Comparison of ENCODE assay signal across 16 cellular contexts in the genomic region with DNA sequence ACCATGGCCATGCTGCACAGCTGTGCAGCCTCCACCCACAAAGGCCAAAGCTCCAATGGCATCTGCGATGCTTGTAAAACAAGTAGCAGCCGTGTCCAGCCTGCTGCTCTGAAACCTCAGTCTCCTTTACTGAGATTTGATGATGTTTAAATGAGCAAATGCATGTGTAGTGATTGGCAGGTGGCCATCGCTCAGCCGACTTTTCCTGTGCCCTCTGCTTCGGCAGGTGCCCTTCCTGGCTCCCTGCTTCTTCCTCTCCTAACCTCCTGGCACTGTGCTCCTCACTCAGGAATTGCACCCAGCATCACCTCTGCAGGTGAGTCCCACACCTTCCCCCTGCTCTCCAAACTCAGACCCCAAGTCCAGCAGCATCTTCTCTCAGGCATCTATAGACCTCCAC.
"Had no signal": no experiment of that assay in that cellular context is flagged by ENCODE, and none has a peak within 500 bp of the region (broad histone marks: within the 10 kb centered on the region; RNA-seq: fewer than 3 reads in every experiment).

No MANE protein-coding gene starts in this region.

- H3K27ac Mint-ChIP-seq: activated naive CD8-positive, alpha-beta T cell; activated T-cell treated with anti-CD3 and anti-CD28 coated beads, Interleukin-2, amount 50 U/mL, for 72 hours; memory B cell had no signal

- H3K79me2 ChIP-seq: parathyroid adenoma had no signal

- H3K27ac ChIP-seq: colonic mucosa, heart left ventricle, left ventricle myocardium inferior, parathyroid adenoma, transverse colon, VCaP had no signal

- H3K4me3 Mint-ChIP-seq: activated naive CD8-positive, alpha-beta T cell; activated T-cell treated with anti-CD3 and anti-CD28 coated beads, Interleukin-2, amount 50 U/mL, for 72 hours; memory B cell had no signal

- H3K4me1 ChIP-seq: colonic mucosa, parathyroid adenoma had no signal

- ATAC-seq: activated T-cell treated with anti-CD3 and anti-CD28 coated beads, Interleukin-2, amount 50 U/mL, for 72 hours; sciatic nerve; stimulated activated naive CD8-positive, alpha-beta T cell treated with anti-CD3 and anti-CD28 coated beads, Interleukin-15, Interleukin-2, amounts not matched to agents 100 U/mL and 50 U/mL, for 24 hours had no signal

- H3K36me3 ChIP-seq: colonic mucosa, transverse colon had no signal

- DNase-seq: activated CD4-positive, alpha-beta T cell treated with anti-CD3 and anti-CD28 coated beads, Interleukin-2, amount 50 U/mL, for 4 hours; activated CD4-positive, CD25-positive, alpha-beta regulatory T cell treated with anti-CD3 and anti-CD28 coated beads, Interleukin-2, amount 50 U/mL, for 72 hours; activated T-cell treated with anti-CD3 and anti-CD28 coated beads, Interleukin-2, amount 50 U/mL, for 72 hours; colonic mucosa; left ventricle myocardium inferior; naive B cell; stimulated activated CD4-positive, alpha-beta T cell treated with anti-CD3 and anti-CD28 coated beads, Interleukin-1b, Interleukin-23, amount 100 ng/mL, for 48 hours; stimulated activated naive CD8-positive, alpha-beta T cell treated with anti-CD3 and anti-CD28 coated beads, Interleukin-15, Interleukin-2, amounts not matched to agents 100 U/mL and 50 U/mL, for 24 hours; transverse colon had no signal

- H3K27me3 Mint-ChIP-seq: activated naive CD8-positive, alpha-beta T cell; naive B cell had no signal

- H3K4me3 ChIP-seq: colonic mucosa, gastroesophageal sphincter, heart left ventricle, left ventricle myocardium inferior, transverse colon had no signal

- H3K9ac ChIP-seq: parathyroid adenoma had no signal

- H3K27me3 ChIP-seq: colonic mucosa, gastroesophageal sphincter, heart left ventricle, transverse colon had no signal

- H2AFZ ChIP-seq: parathyroid adenoma had no signal

- H3K9me3 ChIP-seq: colonic mucosa, gastroesophageal sphincter, heart left ventricle, left ventricle myocardium inferior, transverse colon had no signal

- H3K9me3 Mint-ChIP-seq: activated T-cell treated with anti-CD3 and anti-CD28 coated beads, Interleukin-2, amount 50 U/mL, for 72 hours; memory B cell; naive B cell had no signal
